In genomic region chr1:31065310-31066217, GRCh38 we compare ENCODE assay signal across 8 cellular contexts. TPM values are rescaled to one million over a fixed set of nuclear protein-coding genes. Genes with fewer than 3 reads are reported as not detected.
A peak's percentile ranks its signal among the peaks of the same experiment; 100 is the strongest.
DNase-seq lines count a peak whose midpoint lies in the region; ATAC-seq lines count a peak whose summit lies in the region.

PUM1 (minus strand) TSS chr1:31065717; CDS start chr1:31059566, 6,151 bp downstream.

- H3K27ac ChIP-seq in effector memory CD4-positive, alpha-beta T cell (ENCODE audit: insufficient read depth, low read length, poor library complexity, severe bottlenecking): peak within 1 kb of the TSS; percentile 87

- peak within 1 kb of the TSS; percentile 76 for H3K4me3 ChIP-seq in effector memory CD4-positive, alpha-beta T cell (ENCODE audit: insufficient read depth, low read depth, low read length, poor library complexity, severe bottlenecking)

- H3K27ac Mint-ChIP-seq in memory B cell: peak within 1 kb of the TSS; percentile 98

- no peaks in the 10 kb centered on the region for H3K9me3 ChIP-seq in effector memory CD4-positive, alpha-beta T cell (ENCODE audit: control insufficient read depth, low read length)

- no peaks in the 10 kb centered on the region for H3K9me3 Mint-ChIP-seq in memory B cell

- POLR2A ChIA-PET in activated CD8-positive, alpha-beta memory T cell treated with anti-CD3 and anti-CD28 coated beads for 36 hours (lab: Charles Lee): interaction anchor here (0.8 to 1.3 kb wide), 2 partner anchors 41 to 231 kb away, joined by 3 to 4 read pairs; partner anchors contain the start of genes SNRNP40 and ZCCHC17

- peak within 1 kb of the TSS; percentile 95 for H3K4me3 Mint-ChIP-seq in memory B cell

- peak; percentile 90 for ATAC-seq in GM19468 (IDR thresholded peaks at IDR 0.05; ENCODE audit: extremely low read depth, unreplicated experiment)
- ATAC-seq in memory B cell (ENCODE audit: low read depth): peak; percentile 92

- no peaks in the 10 kb centered on the region for H3K27me3 ChIP-seq in effector memory CD4-positive, alpha-beta T cell (replicated peaks; ENCODE audit: control insufficient read depth, insufficient read depth, low read length, poor library complexity, severe bottlenecking)

- CTCF ChIA-PET in activated CD8-positive, alpha-beta memory T cell treated with anti-CD3 and anti-CD28 coated beads for 36 hours (lab: Charles Lee): interaction anchor here (0.5 to 1.2 kb wide), 3 partner anchors 55 to 154 kb away, joined by 3 read pairs; no protein-coding TSS in a partner anchor

- H3K4me1 Mint-ChIP-seq in memory B cell: peaks cover 13% of the 10 kb centered on the region

- H3K4me1 ChIP-seq in effector memory CD4-positive, alpha-beta T cell (ENCODE audit: control insufficient read depth, insufficient read depth, low read length, poor library complexity, severe bottlenecking): peaks cover 17% of the 10 kb centered on the region

- no peaks in the 10 kb centered on the region for H3K36me3 ChIP-seq in effector memory CD4-positive, alpha-beta T cell (ENCODE audit: control insufficient read depth, insufficient read depth, low read length)

- H3K27me3 Mint-ChIP-seq in memory B cell: no peaks in the 10 kb centered on the region

- peak; percentile 98 for DNase-seq in CMK (ENCODE audit: low read depth)
- peak; percentile 90 for DNase-seq in HS-5 (ENCODE audit: low read depth)
- DNase-seq in NK-92 treated with Interleukin-12 subunit alpha and Interleukin-12 subunit beta, amount 100 ng/mL, for 24 hours (lab: John Stamatoyannopoulos, UW): peak; percentile 99
- DNase-seq in effector memory CD4-positive, alpha-beta T cell: peak; percentile 96 to 98 (median 97)
- peak; percentile 96 to 98 for DNase-seq in memory B cell (ENCODE audit: low spot score in 2 of 2)
- peak; percentile 99 for DNase-seq in stimulated activated CD8-positive, alpha-beta memory T cell treated with anti-CD3 and anti-CD28 coated beads, Interleukin-12 subunit alpha, Interleukin-12 subunit beta, amount 100 ng/mL, for 24 hours (ENCODE audit: extremely low read depth)

- peaks cover 2% of the 10 kb centered on the region for H3K36me3 Mint-ChIP-seq in memory B cell

RNA-seq across cellular contexts. Expression of gene PUM1, which starts in this region (rescaled TPM):
- 100 to 1,000 TPM in 1 of 2 experiments, 10 to 100 TPM in 1; 94.9 to 104 TPM for total RNA-seq in activated CD8-positive, alpha-beta memory T cell treated with anti-CD3 and anti-CD28 coated beads for 36 hours

Comparison
In these comparisons a context has a peak if more than half of its experiments do, and no peak if none do; other contexts are left out.
1. Peak in every context shown above with its lines: DNase-seq, ATAC-seq, H3K4me3 ChIP-seq and H3K27ac ChIP-seq.